ENCODE assay signal across 1 cellular context in the genomic region with DNA sequence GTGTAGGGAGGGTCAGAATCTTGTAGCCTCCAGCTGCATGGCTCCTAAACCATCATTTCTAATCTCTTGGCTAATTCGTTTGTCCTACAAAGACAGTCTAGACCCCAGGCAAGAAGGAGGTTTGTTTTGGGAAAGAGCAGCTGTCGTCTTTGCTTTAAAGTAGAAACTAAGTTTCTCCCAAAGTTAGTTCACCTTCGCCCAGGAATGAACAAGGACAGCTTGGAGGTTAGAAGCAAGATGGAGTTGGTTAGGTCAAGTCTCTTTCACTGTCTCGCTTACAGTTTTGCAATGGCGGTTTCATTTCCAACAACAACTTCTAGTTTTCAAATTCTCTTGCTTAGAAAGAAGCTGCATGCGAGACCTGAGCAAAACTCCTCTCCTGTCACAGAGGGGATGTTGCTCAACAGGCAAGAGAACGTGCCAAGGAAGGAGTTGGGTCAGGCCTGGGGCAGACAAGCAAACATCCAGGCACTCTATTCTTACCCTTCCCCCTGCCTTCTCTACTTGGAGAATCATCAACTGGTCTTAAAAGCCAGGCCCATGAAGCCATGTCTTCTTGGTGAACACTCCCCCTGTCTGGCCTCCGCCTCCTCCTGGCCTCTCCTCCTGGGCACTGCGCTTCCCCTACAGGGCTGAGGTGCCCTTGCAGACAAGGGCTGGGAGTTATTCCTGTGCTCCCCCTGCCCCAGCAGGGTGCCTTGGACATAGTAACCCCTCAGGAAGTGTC.
TF ChIP-seq lines count a peak whose summit lies in the region.

No MANE protein-coding gene starts in this region.

TF ChIP-seq in K562, 482 proteins besides CTCF, POLR2A, EP300 and RAD21 (continued from another document and continues in another):
- TF ChIP-seq MIER1 (IDR thresholded peaks at IDR 0.05; ENCODE audit: low read depth) (no peak), EWSR1 (IDR thresholded peaks at IDR 0.05; ENCODE audit: borderline replicate concordance, low read depth, partially characterized antibody) (no peak), ZNF316 (IDR thresholded peaks at IDR 0.05) (no peak), ZNF589 (CRISPR knock-in tag; IDR thresholded peaks at IDR 0.05; ENCODE audit: low read depth) (peak; percentile 96), PTRF (tag; IDR thresholded peaks at IDR 0.05) (peak; percentile 93), NFIC (IDR thresholded peaks at IDR 0.05) (no peak), EHMT2 (IDR thresholded peaks at IDR 0.05) (no peak), HDAC8 (tag; IDR thresholded peaks at IDR 0.05) (peak; percentile 92), POLR3A (IDR thresholded peaks at IDR 0.05; ENCODE audit: borderline replicate concordance, extremely low read depth, insufficient read depth, insufficient read length) (no peak), SP1 (CRISPR knock-in tag; IDR thresholded peaks at IDR 0.05) (no peak), ZSCAN32 (CRISPR knock-in tag; IDR thresholded peaks at IDR 0.05) (no peak), ZNF133 (CRISPR knock-in tag; IDR thresholded peaks at IDR 0.05) (no peak), PYGO2 (tag; IDR thresholded peaks at IDR 0.05) (peak; percentile 91), ZFX (CRISPR knock-in tag; IDR thresholded peaks at IDR 0.05) (0 out of 2 replicates have a peak, but pooled peaks have one; percentile 2), KAT8 (IDR thresholded peaks at IDR 0.05; ENCODE audit: low read depth) (no peak), ZBTB7A (IDR thresholded peaks at IDR 0.05; ENCODE audit: borderline replicate concordance, control insufficient read depth, low read depth, low read length) (no peak), CHCHD3 (CRISPR knock-in tag; IDR thresholded peaks at IDR 0.05) (no peak), PRMT5 (CRISPR knock-in tag; IDR thresholded peaks at IDR 0.05) (no peak), FIP1L1 (IDR thresholded peaks at IDR 0.05; ENCODE audit: low read depth, low read length, poor library complexity, severe bottlenecking) (no peak), PCBP1 (IDR thresholded peaks at IDR 0.05; ENCODE audit: low read depth, low read length, poor library complexity, severe bottlenecking) (no peak), STAG1 (CRISPR knock-in tag; IDR thresholded peaks at IDR 0.05; ENCODE audit: borderline replicate concordance) (no peak), TAL1 (IDR thresholded peaks at IDR 0.05) (no peak), ZNF79 (CRISPR knock-in tag; IDR thresholded peaks at IDR 0.05; ENCODE audit: low read depth) (peak; percentile 53; the same call in 1 of the 2 replicates), SREBF1 (IDR thresholded peaks at IDR 0.05; ENCODE audit: borderline replicate concordance, low read depth, low read length) (no peak), ZNF766 (CRISPR knock-in tag; conservative IDR thresholded peaks at IDR 0.05) (peak; percentile 78), RBM25 (IDR thresholded peaks at IDR 0.05; ENCODE audit: low read depth, low read length, severe bottlenecking) (no peak), ASH1L (IDR thresholded peaks at IDR 0.05; ENCODE audit: borderline replicate concordance, low read depth, partially characterized antibody) (no peak), DDX20 (tag; IDR thresholded peaks at IDR 0.05; ENCODE audit: low read depth) (peak; percentile 93)
- TF ChIP-seq, protein P1, sequence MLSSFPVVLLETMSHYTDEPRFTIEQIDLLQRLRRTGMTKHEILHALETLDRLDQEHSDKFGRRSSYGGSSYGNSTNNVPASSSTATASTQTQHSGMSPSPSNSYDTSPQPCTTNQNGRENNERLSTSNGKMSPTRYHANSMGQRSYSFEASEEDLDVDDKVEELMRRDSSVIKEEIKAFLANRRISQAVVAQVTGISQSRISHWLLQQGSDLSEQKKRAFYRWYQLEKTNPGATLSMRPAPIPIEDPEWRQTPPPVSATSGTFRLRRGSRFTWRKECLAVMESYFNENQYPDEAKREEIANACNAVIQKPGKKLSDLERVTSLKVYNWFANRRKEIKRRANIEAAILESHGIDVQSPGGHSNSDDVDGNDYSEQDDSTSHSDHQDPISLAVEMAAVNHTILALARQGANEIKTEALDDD (IDR thresholded peaks at IDR 0.05) = no peak
- TF ChIP-seq, protein P2, sequence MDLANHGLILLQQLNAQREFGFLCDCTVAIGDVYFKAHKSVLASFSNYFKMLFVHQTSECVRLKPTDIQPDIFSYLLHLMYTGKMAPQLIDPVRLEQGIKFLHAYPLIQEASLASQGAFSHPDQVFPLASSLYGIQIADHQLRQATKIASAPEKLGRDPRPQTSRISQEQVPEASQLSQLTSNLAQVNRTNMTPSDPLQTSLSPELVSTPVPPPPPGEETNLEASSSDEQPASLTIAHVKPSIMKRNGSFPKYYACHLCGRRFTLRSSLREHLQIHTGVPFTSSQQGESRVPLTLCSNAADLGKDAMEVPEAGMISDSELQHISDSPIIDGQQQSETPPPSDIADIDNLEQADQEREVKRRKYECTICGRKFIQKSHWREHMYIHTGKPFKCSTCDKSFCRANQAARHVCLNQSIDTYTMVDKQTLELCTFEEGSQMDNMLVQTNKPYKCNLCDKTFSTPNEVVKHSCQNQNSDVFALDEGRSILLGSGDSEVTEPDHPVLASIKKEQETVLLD (IDR thresholded peaks at IDR 0.05) = no peak
- TF ChIP-seq, protein P3, sequence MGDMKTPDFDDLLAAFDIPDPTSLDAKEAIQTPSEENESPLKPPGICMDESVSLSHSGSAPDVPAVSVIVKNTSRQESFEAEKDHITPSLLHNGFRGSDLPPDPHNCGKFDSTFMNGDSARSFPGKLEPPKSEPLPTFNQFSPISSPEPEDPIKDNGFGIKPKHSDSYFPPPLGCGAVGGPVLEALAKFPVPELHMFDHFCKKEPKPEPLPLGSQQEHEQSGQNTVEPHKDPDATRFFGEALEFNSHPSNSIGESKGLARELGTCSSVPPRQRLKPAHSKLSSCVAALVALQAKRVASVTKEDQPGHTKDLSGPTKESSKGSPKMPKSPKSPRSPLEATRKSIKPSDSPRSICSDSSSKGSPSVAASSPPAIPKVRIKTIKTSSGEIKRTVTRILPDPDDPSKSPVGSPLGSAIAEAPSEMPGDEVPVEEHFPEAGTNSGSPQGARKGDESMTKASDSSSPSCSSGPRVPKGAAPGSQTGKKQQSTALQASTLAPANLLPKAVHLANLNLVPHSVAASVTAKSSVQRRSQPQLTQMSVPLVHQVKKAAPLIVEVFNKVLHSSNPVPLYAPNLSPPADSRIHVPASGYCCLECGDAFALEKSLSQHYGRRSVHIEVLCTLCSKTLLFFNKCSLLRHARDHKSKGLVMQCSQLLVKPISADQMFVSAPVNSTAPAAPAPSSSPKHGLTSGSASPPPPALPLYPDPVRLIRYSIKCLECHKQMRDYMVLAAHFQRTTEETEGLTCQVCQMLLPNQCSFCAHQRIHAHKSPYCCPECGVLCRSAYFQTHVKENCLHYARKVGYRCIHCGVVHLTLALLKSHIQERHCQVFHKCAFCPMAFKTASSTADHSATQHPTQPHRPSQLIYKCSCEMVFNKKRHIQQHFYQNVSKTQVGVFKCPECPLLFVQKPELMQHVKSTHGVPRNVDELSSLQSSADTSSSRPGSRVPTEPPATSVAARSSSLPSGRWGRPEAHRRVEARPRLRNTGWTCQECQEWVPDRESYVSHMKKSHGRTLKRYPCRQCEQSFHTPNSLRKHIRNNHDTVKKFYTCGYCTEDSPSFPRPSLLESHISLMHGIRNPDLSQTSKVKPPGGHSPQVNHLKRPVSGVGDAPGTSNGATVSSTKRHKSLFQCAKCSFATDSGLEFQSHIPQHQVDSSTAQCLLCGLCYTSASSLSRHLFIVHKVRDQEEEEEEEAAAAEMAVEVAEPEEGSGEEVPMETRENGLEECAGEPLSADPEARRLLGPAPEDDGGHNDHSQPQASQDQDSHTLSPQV (IDR thresholded peaks at IDR 0.05) = peak; percentile 98
- TF ChIP-seq, protein P4, sequence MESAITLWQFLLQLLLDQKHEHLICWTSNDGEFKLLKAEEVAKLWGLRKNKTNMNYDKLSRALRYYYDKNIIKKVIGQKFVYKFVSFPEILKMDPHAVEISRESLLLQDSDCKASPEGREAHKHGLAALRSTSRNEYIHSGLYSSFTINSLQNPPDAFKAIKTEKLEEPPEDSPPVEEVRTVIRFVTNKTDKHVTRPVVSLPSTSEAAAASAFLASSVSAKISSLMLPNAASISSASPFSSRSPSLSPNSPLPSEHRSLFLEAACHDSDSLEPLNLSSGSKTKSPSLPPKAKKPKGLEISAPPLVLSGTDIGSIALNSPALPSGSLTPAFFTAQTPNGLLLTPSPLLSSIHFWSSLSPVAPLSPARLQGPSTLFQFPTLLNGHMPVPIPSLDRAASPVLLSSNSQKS (CRISPR knock-in tag; IDR thresholded peaks at IDR 0.05) = no peak
- TF ChIP-seq, protein P5, sequence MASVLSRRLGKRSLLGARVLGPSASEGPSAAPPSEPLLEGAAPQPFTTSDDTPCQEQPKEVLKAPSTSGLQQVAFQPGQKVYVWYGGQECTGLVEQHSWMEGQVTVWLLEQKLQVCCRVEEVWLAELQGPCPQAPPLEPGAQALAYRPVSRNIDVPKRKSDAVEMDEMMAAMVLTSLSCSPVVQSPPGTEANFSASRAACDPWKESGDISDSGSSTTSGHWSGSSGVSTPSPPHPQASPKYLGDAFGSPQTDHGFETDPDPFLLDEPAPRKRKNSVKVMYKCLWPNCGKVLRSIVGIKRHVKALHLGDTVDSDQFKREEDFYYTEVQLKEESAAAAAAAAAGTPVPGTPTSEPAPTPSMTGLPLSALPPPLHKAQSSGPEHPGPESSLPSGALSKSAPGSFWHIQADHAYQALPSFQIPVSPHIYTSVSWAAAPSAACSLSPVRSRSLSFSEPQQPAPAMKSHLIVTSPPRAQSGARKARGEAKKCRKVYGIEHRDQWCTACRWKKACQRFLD (CRISPR knock-in tag; IDR thresholded peaks at IDR 0.05) = peak; percentile 95; the same call in 1 of the 2 replicates
- TF ChIP-seq, protein P6, sequence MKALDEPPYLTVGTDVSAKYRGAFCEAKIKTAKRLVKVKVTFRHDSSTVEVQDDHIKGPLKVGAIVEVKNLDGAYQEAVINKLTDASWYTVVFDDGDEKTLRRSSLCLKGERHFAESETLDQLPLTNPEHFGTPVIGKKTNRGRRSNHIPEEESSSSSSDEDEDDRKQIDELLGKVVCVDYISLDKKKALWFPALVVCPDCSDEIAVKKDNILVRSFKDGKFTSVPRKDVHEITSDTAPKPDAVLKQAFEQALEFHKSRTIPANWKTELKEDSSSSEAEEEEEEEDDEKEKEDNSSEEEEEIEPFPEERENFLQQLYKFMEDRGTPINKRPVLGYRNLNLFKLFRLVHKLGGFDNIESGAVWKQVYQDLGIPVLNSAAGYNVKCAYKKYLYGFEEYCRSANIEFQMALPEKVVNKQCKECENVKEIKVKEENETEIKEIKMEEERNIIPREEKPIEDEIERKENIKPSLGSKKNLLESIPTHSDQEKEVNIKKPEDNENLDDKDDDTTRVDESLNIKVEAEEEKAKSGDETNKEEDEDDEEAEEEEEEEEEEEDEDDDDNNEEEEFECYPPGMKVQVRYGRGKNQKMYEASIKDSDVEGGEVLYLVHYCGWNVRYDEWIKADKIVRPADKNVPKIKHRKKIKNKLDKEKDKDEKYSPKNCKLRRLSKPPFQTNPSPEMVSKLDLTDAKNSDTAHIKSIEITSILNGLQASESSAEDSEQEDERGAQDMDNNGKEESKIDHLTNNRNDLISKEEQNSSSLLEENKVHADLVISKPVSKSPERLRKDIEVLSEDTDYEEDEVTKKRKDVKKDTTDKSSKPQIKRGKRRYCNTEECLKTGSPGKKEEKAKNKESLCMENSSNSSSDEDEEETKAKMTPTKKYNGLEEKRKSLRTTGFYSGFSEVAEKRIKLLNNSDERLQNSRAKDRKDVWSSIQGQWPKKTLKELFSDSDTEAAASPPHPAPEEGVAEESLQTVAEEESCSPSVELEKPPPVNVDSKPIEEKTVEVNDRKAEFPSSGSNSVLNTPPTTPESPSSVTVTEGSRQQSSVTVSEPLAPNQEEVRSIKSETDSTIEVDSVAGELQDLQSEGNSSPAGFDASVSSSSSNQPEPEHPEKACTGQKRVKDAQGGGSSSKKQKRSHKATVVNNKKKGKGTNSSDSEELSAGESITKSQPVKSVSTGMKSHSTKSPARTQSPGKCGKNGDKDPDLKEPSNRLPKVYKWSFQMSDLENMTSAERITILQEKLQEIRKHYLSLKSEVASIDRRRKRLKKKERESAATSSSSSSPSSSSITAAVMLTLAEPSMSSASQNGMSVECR (CRISPR knock-in tag; IDR thresholded peaks at IDR 0.05) = no peak
- TF ChIP-seq, protein P7, sequence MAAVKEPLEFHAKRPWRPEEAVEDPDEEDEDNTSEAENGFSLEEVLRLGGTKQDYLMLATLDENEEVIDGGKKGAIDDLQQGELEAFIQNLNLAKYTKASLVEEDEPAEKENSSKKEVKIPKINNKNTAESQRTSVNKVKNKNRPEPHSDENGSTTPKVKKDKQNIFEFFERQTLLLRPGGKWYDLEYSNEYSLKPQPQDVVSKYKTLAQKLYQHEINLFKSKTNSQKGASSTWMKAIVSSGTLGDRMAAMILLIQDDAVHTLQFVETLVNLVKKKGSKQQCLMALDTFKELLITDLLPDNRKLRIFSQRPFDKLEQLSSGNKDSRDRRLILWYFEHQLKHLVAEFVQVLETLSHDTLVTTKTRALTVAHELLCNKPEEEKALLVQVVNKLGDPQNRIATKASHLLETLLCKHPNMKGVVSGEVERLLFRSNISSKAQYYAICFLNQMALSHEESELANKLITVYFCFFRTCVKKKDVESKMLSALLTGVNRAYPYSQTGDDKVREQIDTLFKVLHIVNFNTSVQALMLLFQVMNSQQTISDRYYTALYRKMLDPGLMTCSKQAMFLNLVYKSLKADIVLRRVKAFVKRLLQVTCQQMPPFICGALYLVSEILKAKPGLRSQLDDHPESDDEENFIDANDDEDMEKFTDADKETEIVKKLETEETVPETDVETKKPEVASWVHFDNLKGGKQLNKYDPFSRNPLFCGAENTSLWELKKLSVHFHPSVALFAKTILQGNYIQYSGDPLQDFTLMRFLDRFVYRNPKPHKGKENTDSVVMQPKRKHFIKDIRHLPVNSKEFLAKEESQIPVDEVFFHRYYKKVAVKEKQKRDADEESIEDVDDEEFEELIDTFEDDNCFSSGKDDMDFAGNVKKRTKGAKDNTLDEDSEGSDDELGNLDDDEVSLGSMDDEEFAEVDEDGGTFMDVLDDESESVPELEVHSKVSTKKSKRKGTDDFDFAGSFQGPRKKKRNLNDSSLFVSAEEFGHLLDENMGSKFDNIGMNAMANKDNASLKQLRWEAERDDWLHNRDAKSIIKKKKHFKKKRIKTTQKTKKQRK (IDR thresholded peaks at IDR 0.05; ENCODE audit: borderline replicate concordance, low read depth, low read length) = no peak
- TF ChIP-seq, protein P8, sequence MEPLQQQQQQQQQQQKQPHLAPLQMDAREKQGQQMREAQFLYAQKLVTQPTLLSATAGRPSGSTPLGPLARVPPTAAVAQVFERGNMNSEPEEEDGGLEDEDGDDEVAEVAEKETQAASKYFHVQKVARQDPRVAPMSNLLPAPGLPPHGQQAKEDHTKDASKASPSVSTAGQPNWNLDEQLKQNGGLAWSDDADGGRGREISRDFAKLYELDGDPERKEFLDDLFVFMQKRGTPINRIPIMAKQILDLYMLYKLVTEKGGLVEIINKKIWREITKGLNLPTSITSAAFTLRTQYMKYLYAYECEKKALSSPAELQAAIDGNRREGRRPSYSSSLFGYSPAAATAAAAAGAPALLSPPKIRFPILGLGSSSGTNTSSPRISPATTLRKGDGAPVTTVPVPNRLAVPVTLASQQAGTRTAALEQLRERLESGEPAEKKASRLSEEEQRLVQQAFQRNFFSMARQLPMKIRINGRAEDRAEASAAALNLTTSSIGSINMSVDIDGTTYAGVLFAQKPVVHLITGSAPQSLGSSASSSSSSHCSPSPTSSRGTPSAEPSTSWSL (CRISPR knock-in tag; IDR thresholded peaks at IDR 0.05; ENCODE audit: borderline replicate concordance) = no peak
- TF ChIP-seq, protein P9, sequence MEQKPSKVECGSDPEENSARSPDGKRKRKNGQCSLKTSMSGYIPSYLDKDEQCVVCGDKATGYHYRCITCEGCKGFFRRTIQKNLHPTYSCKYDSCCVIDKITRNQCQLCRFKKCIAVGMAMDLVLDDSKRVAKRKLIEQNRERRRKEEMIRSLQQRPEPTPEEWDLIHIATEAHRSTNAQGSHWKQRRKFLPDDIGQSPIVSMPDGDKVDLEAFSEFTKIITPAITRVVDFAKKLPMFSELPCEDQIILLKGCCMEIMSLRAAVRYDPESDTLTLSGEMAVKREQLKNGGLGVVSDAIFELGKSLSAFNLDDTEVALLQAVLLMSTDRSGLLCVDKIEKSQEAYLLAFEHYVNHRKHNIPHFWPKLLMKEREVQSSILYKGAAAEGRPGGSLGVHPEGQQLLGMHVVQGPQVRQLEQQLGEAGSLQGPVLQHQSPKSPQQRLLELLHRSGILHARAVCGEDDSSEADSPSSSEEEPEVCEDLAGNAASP (IDR thresholded peaks at IDR 0.05) = no peak
